1 cellular context compared by ENCODE assay signal in the genomic region with DNA sequence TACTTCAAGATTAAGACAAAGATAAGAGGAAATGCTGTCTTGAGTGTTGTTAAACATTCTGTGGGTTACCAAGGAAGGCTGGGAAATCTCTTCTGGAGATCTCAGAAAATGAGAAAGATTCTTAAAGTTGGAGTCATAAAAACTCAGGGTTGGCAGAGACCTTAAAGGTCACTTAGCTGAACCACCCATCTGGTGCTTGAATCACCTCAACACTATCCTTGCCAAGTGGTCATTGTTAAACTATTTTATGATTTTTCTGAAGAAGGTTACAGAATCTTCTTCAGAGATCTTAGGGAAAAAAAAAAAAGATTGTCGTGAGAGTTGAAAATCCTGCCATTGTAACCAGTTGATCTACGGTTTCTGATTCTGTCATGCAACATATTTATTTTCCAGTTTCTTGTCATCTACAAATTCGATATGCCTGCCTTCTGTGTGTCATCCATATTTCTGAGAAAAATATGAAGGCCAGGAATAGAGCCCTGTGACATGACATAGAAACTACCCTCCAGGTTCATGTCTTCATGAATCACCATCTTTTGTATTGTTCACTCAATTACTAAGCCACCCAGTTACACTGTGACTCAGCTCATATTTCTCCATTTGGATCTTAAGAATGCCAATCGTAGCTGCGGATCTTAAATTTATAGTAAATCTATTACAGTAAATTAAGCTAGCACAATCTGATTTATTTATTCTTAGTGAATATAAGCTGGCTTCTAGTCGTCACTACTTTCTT.
TF ChIP-seq lines count a peak whose summit lies in the region.

No MANE protein-coding gene starts in this region.

TF ChIP-seq in endothelial cell of umbilical vein, 7 proteins besides CTCF, POLR2A, EP300 and RAD21:
- TF ChIP-seq, protein P1, sequence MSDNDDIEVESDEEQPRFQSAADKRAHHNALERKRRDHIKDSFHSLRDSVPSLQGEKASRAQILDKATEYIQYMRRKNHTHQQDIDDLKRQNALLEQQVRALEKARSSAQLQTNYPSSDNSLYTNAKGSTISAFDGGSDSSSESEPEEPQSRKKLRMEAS (IDR thresholded peaks at IDR 0.05; ENCODE audit: insufficient read depth, insufficient read length): no peak
- TF ChIP-seq FOS (IDR thresholded peaks at IDR 0.05; ENCODE audit: borderline replicate concordance, insufficient read depth, low read length) (peak; percentile 84), MYC (IDR thresholded peaks at IDR 0.05; ENCODE audit: low read depth, low read length) (no peak), EZH2 (IDR thresholded peaks at IDR 0.05; ENCODE audit: borderline replicate concordance, low read depth, low read length, severe bottlenecking) (no peak), GATA2 (IDR thresholded peaks at IDR 0.05; ENCODE audit: insufficient read depth, insufficient read length, low read depth, low read length) (peak; percentile 90), JUN (IDR thresholded peaks at IDR 0.05; ENCODE audit: borderline replicate concordance, insufficient read depth, insufficient read length, low read depth) (peak; percentile 78), POLR2AphosphoS5 (IDR thresholded peaks at IDR 0.05; ENCODE audit: insufficient read depth, low read depth, low read length) (no peak)
TF ChIP-seq in endothelial cell of umbilical vein: peak in this region for 3.
